ENCODE assay signal across 12 cellular contexts in genomic region chr18:76824754-76825153, GRCh38. TPM values are rescaled to one million over a fixed set of nuclear protein-coding genes. Genes with fewer than 3 reads are reported as not detected.
DNase-seq lines count a peak whose midpoint lies in the region; ATAC-seq, FAIRE-seq and TF ChIP-seq lines count a peak whose summit lies in the region.
"Had no signal": no experiment of that assay in that cellular context is flagged by ENCODE, and none has a peak within 500 bp of the region (broad histone marks: within the 10 kb centered on the region; RNA-seq: fewer than 3 reads in every experiment).

No MANE protein-coding gene starts in this region.

- DNase-seq in cardiac muscle cell (ENCODE audit: low read depth in 1 of 2, low spot score in 1 of 2) (no peak), left cardiac atrium (no peak), mesothelial cell of epicardium (ENCODE audit: low spot score in 2 of 2, unreplicated experiment in 2 of 2) (no peak), urothelium cell line (ENCODE audit: low spot score) (no peak)
- DNase-seq in stimulated activated CD4-positive, alpha-beta T cell treated with anti-CD3 and anti-CD28 coated beads, Interleukin-1b, Interleukin-23, amount 100 ng/mL, for 48 hours: no peak
- DNase-seq: AML-193, NCI-H146, occipital lobe had no signal

- peaks cover 30% of the 10 kb centered on the region for H3K4me1 Mint-ChIP-seq in activated T-helper 17 cell treated with anti-CD3 and anti-CD28 coated beads, Interleukin-2, amount 50 U/mL, for 72 hours
- H3K4me1 Mint-ChIP-seq in mesothelial cell of epicardium: peaks cover 42% of the 10 kb centered on the region

- no peaks in the 10 kb centered on the region for H3K9me3 Mint-ChIP-seq in activated T-helper 17 cell treated with anti-CD3 and anti-CD28 coated beads, Interleukin-2, amount 50 U/mL, for 72 hours
- no peaks in the 10 kb centered on the region for H3K9me3 Mint-ChIP-seq in mesothelial cell of epicardium

- H3K27me3 Mint-ChIP-seq in activated T-helper 17 cell treated with anti-CD3 and anti-CD28 coated beads, Interleukin-2, amount 50 U/mL, for 72 hours: no peaks in the 10 kb centered on the region
- H3K27me3 Mint-ChIP-seq in mesothelial cell of epicardium (ENCODE audit: low read depth): no peaks in the 10 kb centered on the region

- ATAC-seq in left cardiac atrium (no peak), GM21825 (IDR thresholded peaks at IDR 0.05; ENCODE audit: unreplicated experiment) (no peak)
- ATAC-seq in activated T-helper 17 cell treated with anti-CD3 and anti-CD28 coated beads, Interleukin-2, amount 50 U/mL, for 72 hours (replicated peaks): no peak
- ATAC-seq: activated CD4-positive, CD25-positive, alpha-beta regulatory T cell treated with anti-CD3 and anti-CD28 coated beads, Interleukin-2, amount 50 U/mL, for 24 hours had no signal

- no peaks in the 10 kb centered on the region for H3K27me3 ChIP-seq in cardiac muscle cell

- 55% methylated on average over 5 of the region's 5 CpGs for WGBS in urinary bladder

- H3K4me3 ChIP-seq in cardiac muscle cell: no peak overlapping the region
- H3K4me3 ChIP-seq in urinary bladder (ENCODE audit: low read depth, low read length): no peak overlapping the region

- no peaks in the 10 kb centered on the region for H3K9me3 ChIP-seq in cardiac muscle cell (ENCODE audit: low read depth)

- no peaks in the 10 kb centered on the region for H3K36me3 ChIP-seq in cardiac muscle cell
- H3K36me3 ChIP-seq in urinary bladder (ENCODE audit: insufficient read depth): no peaks in the 10 kb centered on the region

- peaks cover 23% of the 10 kb centered on the region for H3K4me1 ChIP-seq in cardiac muscle cell (ENCODE audit: low read depth)
- no peaks in the 10 kb centered on the region for H3K4me1 ChIP-seq in urinary bladder (ENCODE audit: insufficient read depth)

- FAIRE-seq in urothelium cell line (lab: Jason Lieb, UNC): no peak

- intact Hi-C loops in left cardiac atrium (cut with DNase I): no loop called here

- H3K27ac ChIP-seq in cardiac muscle cell (peak overlapping the region; percentile 93), urinary bladder (ENCODE audit: low read depth) (peak overlapping the region; percentile 6)

- peak overlapping the region; percentile 88 for H3K27ac Mint-ChIP-seq in activated T-helper 17 cell treated with anti-CD3 and anti-CD28 coated beads, Interleukin-2, amount 50 U/mL, for 72 hours
- H3K27ac Mint-ChIP-seq in mesothelial cell of epicardium: peak overlapping the region; percentile 89

- no peaks in the 10 kb centered on the region for H3K36me3 Mint-ChIP-seq in activated T-helper 17 cell treated with anti-CD3 and anti-CD28 coated beads, Interleukin-2, amount 50 U/mL, for 72 hours (ENCODE audit: low read depth)
- peaks cover 4% of the 10 kb centered on the region for H3K36me3 Mint-ChIP-seq in mesothelial cell of epicardium

- peak overlapping the region; percentile 90 for H3K4me3 Mint-ChIP-seq in activated T-helper 17 cell treated with anti-CD3 and anti-CD28 coated beads, Interleukin-2, amount 50 U/mL, for 72 hours
- peak overlapping the region; percentile 82 for H3K4me3 Mint-ChIP-seq in mesothelial cell of epicardium

- TF ChIP-seq CTCF in cardiac muscle cell (IDR thresholded peaks at IDR 0.05; ENCODE audit: low read depth, low read length): no peak
- TF ChIP-seq CTCF in mesothelial cell of epicardium (IDR thresholded peaks at IDR 0.05; ENCODE audit: unreplicated experiment): no peak

RNA-seq across cellular contexts. Expression of gene ZNF236, which starts 2.4 kb away (rescaled TPM):
- total RNA-seq in cardiac muscle cell: 7.2 and 13.1 TPM in 2 replicates
- 5.8 and 8.6 TPM in 2 replicates for polyA plus RNA-seq in cardiac muscle cell
- 10 to 100 TPM; 11.7 to 12.1 TPM for total RNA-seq in left cardiac atrium
- 10 to 100 TPM; 19.3 to 20.1 TPM for total RNA-seq in activated T-helper 17 cell treated with anti-CD3 and anti-CD28 coated beads, Interleukin-2, amount 50 U/mL, for 72 hours
- 30.8 to 32.5 TPM (median 30.8 TPM) in 3 replicates for total RNA-seq in mesothelial cell of epicardium
- total RNA-seq in urinary bladder: 24.7 TPM
- polyA plus RNA-seq in urinary bladder: 4.0 TPM
